Comparison of ENCODE assay signal across 1 cellular context in genomic region chr20:44736170-44737021, GRCh38.
TF ChIP-seq lines count a peak whose summit lies in the region.

No MANE protein-coding gene starts in this region.

TF ChIP-seq in GM23338, 12 proteins besides CTCF, POLR2A, EP300 and RAD21 (continued from another document):
- no peak for TF ChIP-seq ZNF462 (CRISPR knock-in tag; IDR thresholded peaks at IDR 0.05)
- TF ChIP-seq ETS1 (IDR thresholded peaks at IDR 0.05): peak; percentile 89
